ENCODE assay signal across 15 cellular contexts in the genomic region with DNA sequence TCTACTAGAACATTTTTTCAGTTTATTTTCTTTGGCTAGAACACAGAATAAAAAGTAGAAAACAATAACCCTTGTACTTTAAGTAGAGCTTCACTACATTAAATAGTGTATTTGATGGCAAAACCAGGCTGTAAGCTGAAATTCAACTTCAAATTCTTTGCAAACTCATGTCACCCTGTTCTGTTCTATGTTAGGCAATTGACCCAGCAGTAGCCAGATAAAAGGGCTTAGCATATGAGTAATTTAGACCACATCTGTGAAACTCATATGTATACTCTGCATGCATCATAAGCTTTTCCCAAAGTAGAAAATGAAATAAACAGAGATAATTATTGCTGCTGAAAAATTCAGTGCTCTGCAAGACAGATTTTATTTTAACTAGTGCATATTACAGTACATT.
DNase-seq lines count a peak whose midpoint lies in the region.
"Had no signal": no experiment of that assay in that cellular context is flagged by ENCODE, and none has a peak within 500 bp of the region (broad histone marks: within the 10 kb centered on the region; RNA-seq: fewer than 3 reads in every experiment).

No MANE protein-coding gene starts in this region.

- DNase-seq in EL (peak; percentile 59), NCI-H460 (ENCODE audit: extremely low read depth, low read depth) (peak; percentile 38), dedifferentiated amniotic fluid mesenchymal stem cell (ENCODE audit: extremely low spot score) (peak; percentile 77), myocyte (ENCODE audit: low read depth) (peak; percentile 36), inferior parietal cortex (ENCODE audit: extremely low spot score) (no peak), D341Med (ENCODE audit: low spot score) (no peak)
- no peak for DNase-seq in effector CD8-positive, alpha-beta T cell (lab: John Stamatoyannopoulos, UW)
- DNase-seq: activated CD4-positive, alpha-beta T cell treated with anti-CD3 and anti-CD28 coated beads for 48 hours; Caco-2; esophagus squamous epithelium; KBM-7; kidney; naive thymus-derived CD8-positive, alpha-beta T cell; NCI-H187 treated with DMSO at 0.1 percent for 48 hours; T-helper 1 cell had no signal

Comparison
In these comparisons a context has a peak if more than half of its experiments do, and no peak if none do; other contexts are left out.
1. DNase-seq: peak in EL (single experiment), NCI-H460 (single experiment), dedifferentiated amniotic fluid mesenchymal stem cell (single experiment) and myocyte (single experiment); none in inferior parietal cortex (single experiment), effector CD8-positive, alpha-beta T cell (single experiment) and D341Med (single experiment).